ENCODE assay signal across 27 cellular contexts in the genomic region with DNA sequence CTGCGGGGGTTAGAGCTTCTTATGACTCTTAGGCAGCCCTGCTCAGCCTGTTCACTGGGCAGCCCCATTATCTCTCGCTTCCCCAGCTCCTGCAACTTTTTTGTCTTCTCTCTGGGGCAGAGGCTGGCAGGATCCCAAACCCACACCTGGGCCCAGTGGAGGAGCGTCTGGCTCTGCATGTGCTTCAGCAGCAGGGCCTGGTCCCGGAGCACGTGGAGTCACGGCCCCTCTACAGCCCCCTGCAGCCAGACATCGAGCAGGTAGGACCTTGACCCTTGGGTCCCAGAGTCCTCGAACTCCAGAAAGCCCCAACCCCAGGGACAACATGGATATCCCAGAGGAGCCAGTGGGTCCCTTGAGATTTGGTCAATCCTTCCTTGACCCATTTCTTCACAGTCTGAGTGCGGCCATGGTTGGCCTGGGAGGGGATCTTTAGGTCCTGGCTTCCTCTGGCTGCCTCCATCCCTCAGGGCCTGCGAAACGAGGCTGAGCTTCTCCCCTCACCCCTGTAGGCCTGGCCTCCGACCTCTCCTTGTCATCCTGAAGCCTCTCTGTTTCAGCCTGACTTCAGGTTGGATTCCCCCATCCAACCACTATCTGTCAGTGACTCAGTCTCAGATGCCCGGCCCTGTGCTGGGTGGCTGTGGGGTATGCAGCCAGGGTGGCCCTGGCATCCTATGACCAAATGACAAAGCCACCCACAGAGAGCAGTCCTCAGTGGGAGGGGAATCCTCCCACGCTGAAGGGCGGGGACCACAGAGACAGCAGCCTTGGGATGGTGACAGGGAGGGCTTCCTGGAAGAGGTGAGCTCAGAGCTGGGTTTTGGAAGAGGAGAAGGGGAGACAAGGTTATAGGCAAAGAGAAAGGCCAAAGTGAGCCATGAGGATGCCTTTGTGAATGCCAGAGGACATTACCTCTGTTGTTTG.
DNase-seq lines count a peak whose midpoint lies in the region; ATAC-seq and TF ChIP-seq lines count a peak whose summit lies in the region.
"Had no signal": no experiment of that assay in that cellular context is flagged by ENCODE, and none has a peak within 500 bp of the region (broad histone marks: within the 10 kb centered on the region; RNA-seq: fewer than 3 reads in every experiment).

No MANE protein-coding gene starts in this region.

- no peaks in the 10 kb centered on the region for H3K79me1 ChIP-seq in neuronal stem cell (ENCODE audit: low read depth, low read length)

- H3F3A ChIP-seq in smooth muscle cell (ENCODE audit: low read depth) = no peaks in the 10 kb centered on the region

- H4K8ac ChIP-seq in neuronal stem cell (ENCODE audit: low read depth, low read length) = no peak overlapping the region

- no peak overlapping the region for H3K4ac ChIP-seq in neuronal stem cell (ENCODE audit: low read length)

- ATAC-seq in left ventricle myocardium superior (no peak), HG02571 (IDR thresholded peaks at IDR 0.05; ENCODE audit: unreplicated experiment) (no peak)
- ATAC-seq: activated naive CD8-positive, alpha-beta T cell treated with anti-CD3 and anti-CD28 coated beads, Interleukin-2, amount 50 U/mL, for 24 hours; PC-3 had no signal

- H2AFZ ChIP-seq in neuronal stem cell (ENCODE audit: low read length) (no peak overlapping the region), smooth muscle cell (ENCODE audit: low read depth) (no peak overlapping the region)

- no peaks in the 10 kb centered on the region for H3K27me3 ChIP-seq in left ventricle myocardium inferior (ENCODE audit: low read depth)
- peaks cover 0 to 4% (median 0%) of the 10 kb centered on the region in 3 experiments for H3K27me3 ChIP-seq in neuronal stem cell (ENCODE audit: control insufficient read depth in 3 of 3, insufficient read depth in 3 of 3, low read depth in 1 of 3, low read length in 3 of 3)
- no peaks in the 10 kb centered on the region for H3K27me3 ChIP-seq in smooth muscle cell (ENCODE audit: low read depth)
- H3K27me3 ChIP-seq: BLaER1, dorsolateral prefrontal cortex, neutrophil, tibial artery had no signal

- WGBS in neuronal stem cell (ENCODE audit: extremely low coverage in 2 of 2, insufficient read length in 2 of 2, insufficient replicate concordance in 1 of 2), 2 donors = no CpG with 5 or more reads among the region's 15 CpGs
- 90% methylated on average over 15 of the region's 15 CpGs for WGBS in smooth muscle cell (ENCODE audit: low lambda C conversion rate)

- H2AK5ac ChIP-seq in neuronal stem cell (ENCODE audit: low read depth, low read length) = peak overlapping the region; percentile 42

- H2BK12ac ChIP-seq in neuronal stem cell (ENCODE audit: low read length) = no peak overlapping the region

- no peak overlapping the region for H3K14ac ChIP-seq in neuronal stem cell (ENCODE audit: low read length)

- no peak overlapping the region for H2BK15ac ChIP-seq in neuronal stem cell (ENCODE audit: low read length)

- H3K9me3 ChIP-seq in left ventricle myocardium inferior (replicated peaks) = no peaks in the 10 kb centered on the region
- no peaks in the 10 kb centered on the region for H3K9me3 ChIP-seq in neuronal stem cell (replicated peaks in 1 of 2; ENCODE audit: control insufficient read depth in 2 of 2, insufficient read depth in 1 of 2, low read depth in 1 of 2, low read length in 2 of 2)
- no peaks in the 10 kb centered on the region for H3K9me3 ChIP-seq in smooth muscle cell (replicated peaks; ENCODE audit: low read depth)
- H3K9me3 ChIP-seq: BLaER1, neutrophil, tibial artery had no signal

- H3K4me3 ChIP-seq in left ventricle myocardium inferior (no peak overlapping the region), neuronal stem cell (ENCODE audit: low read length in 2 of 2) (no peak overlapping the region), smooth muscle cell (no peak overlapping the region)
- H3K4me3 ChIP-seq: BLaER1, dorsolateral prefrontal cortex, tibial artery had no signal

- H3K23ac ChIP-seq in neuronal stem cell (ENCODE audit: low read depth, low read length, poor library complexity) = peak overlapping the region; percentile 44

- no peak overlapping the region for H4K91ac ChIP-seq in neuronal stem cell (ENCODE audit: low read depth, low read length, poor library complexity)

- H4K20me1 ChIP-seq in smooth muscle cell (ENCODE audit: low read depth) = no peaks in the 10 kb centered on the region
- H4K20me1 ChIP-seq: BLaER1 had no signal

- intact Hi-C loops in left ventricle myocardium superior (cut with micrococcal nuclease) = no loop called here
- intact Hi-C loops in left ventricle myocardium inferior (cut with micrococcal nuclease) = no loop called here

- H3K4me2 ChIP-seq in neuronal stem cell (ENCODE audit: insufficient read depth, low read length, poor library complexity, severe bottlenecking) = no peak overlapping the region
- H3K4me2 ChIP-seq in smooth muscle cell = no peak overlapping the region
- H3K4me2 ChIP-seq: BLaER1 had no signal

- H3K9ac ChIP-seq in neuronal stem cell (ENCODE audit: low read depth, low read length, poor library complexity) (no peak overlapping the region), smooth muscle cell (ENCODE audit: low read depth) (no peak overlapping the region)
- H3K9ac ChIP-seq: BLaER1 had no signal

- H3K27ac ChIP-seq in left ventricle myocardium inferior (replicated peaks) = no peak overlapping the region
- H3K27ac ChIP-seq in neuronal stem cell (replicated peaks; ENCODE audit: low read length) = no peak overlapping the region
- H3K27ac ChIP-seq in smooth muscle cell (ENCODE audit: low read depth) = no peak overlapping the region
- H3K27ac ChIP-seq: BLaER1, dorsolateral prefrontal cortex, neutrophil, tibial artery had no signal

- peaks cover 64% of the 10 kb centered on the region for H3K36me3 ChIP-seq in left ventricle myocardium inferior
- H3K36me3 ChIP-seq in neuronal stem cell (replicated peaks in 1 of 2; ENCODE audit: control insufficient read depth in 2 of 2, insufficient read depth in 2 of 2, low read length in 2 of 2) = no peaks in the 10 kb centered on the region
- no peaks in the 10 kb centered on the region for H3K36me3 ChIP-seq in smooth muscle cell (ENCODE audit: low read depth)
- H3K36me3 ChIP-seq: BLaER1 had no signal

- no peaks in the 10 kb centered on the region for H3K4me1 ChIP-seq in left ventricle myocardium inferior
- peaks cover 0 to 3% of the 10 kb centered on the region in 2 donors for H3K4me1 ChIP-seq in neuronal stem cell (ENCODE audit: control insufficient read depth in 2 of 2, insufficient read depth in 1 of 2, low read depth in 1 of 2, low read length in 2 of 2)
- H3K4me1 ChIP-seq in smooth muscle cell (ENCODE audit: low read depth) = no peaks in the 10 kb centered on the region
- H3K4me1 ChIP-seq: BLaER1, tibial artery had no signal

- peak overlapping the region; percentile 32 for H3K18ac ChIP-seq in neuronal stem cell (ENCODE audit: low read length)

- no peak overlapping the region for H2BK5ac ChIP-seq in neuronal stem cell (ENCODE audit: low read length)

- no peaks in the 10 kb centered on the region for H3K79me2 ChIP-seq in smooth muscle cell (ENCODE audit: low read depth)

- DNase-seq in left ventricle myocardium superior (peak; percentile 11), left ventricle myocardium inferior (no peak), ecto neural progenitor cell (ENCODE audit: low spot score) (peak; percentile 38), neuronal stem cell (ENCODE audit: low spot score) (no peak), NCI-H2081 treated with DMSO at 0.1 percent for 48 hours (lab: John Stamatoyannopoulos, UW) (no peak), smooth muscle cell (lab: John Stamatoyannopoulos, UW; ENCODE audit: unreplicated experiment) (no peak)
- DNase-seq: activated B cell treated with CpG ODN at 0.5 μM for 24 hours; activated CD4-positive, alpha-beta T cell treated with anti-CD3 and anti-CD28 coated beads, Interleukin-2, amount 50 U/mL, for 1 hour; activated naive CD8-positive, alpha-beta T cell treated with anti-CD3 and anti-CD28 coated beads, Interleukin-2, amount 50 U/mL, for 24 hours; cerebellar nuclear complex; DMS53; dorsolateral prefrontal cortex; GDM1; glutamatergic neuron; GOT3; IMR-90; mesendoderm; NCI-H1048; NCI-H1694; NCI-H524; NK-92 treated with Interleukin-12 subunit alpha and Interleukin-12 subunit beta, amount 100 ng/mL, for 24 hours; PC-3; SHP77 had no signal

- no peak overlapping the region for H2BK120ac ChIP-seq in neuronal stem cell (ENCODE audit: low read depth, low read length)

- TF ChIP-seq CTCF in left ventricle myocardium inferior (IDR thresholded peaks at IDR 0.05; ENCODE audit: borderline replicate concordance) (no peak), smooth muscle cell (IDR thresholded peaks at IDR 0.05; ENCODE audit: borderline replicate concordance, insufficient read depth, poor library complexity, severe bottlenecking) (no peak)

Comparison
In these comparisons a context has a peak if more than half of its experiments do, and no peak if none do; other contexts are left out.
1. DNase-seq: peak in left ventricle myocardium superior (single experiment) and ecto neural progenitor cell (single experiment); none in left ventricle myocardium inferior (single experiment), neuronal stem cell (single experiment), NCI-H2081 treated with DMSO at 0.1 percent for 48 hours (single experiment) and smooth muscle cell (single experiment).